ENCODE assay signal across 31 cellular contexts in the genomic region with DNA sequence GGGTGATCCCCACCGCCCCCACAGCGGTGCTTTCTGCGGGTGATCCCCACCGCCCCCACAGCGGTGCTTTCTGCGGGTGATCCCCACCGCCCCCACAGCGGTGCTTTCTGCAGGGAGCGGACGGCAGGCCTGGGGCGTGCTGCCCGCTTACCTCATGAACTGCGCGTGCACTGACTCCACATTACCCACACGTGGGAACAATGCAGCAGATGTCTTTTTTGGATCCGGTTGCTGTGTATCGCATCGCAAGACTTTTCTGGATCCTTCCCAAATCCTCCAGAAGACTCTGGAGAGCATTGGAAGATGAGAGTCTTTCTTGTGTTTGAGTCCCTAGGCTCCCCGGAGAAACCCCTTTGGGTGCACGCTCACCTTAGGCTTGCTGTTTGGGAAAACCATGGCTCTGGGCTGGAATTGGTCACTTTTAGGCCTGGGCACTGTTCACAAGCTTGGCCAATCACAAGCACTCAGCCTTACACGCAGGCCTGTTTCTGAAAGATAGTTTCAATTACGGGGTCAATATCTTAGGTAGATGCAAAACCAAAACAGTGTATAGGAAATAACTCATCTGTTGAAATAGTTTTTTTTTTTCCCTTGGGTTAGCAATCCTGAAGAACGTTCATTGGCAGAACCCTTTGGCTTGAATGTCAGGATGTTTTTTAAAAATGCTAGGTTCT.
DNase-seq lines count a peak whose midpoint lies in the region; ATAC-seq and TF ChIP-seq lines count a peak whose summit lies in the region.
"Had no signal": no experiment of that assay in that cellular context is flagged by ENCODE, and none has a peak within 500 bp of the region (broad histone marks: within the 10 kb centered on the region; RNA-seq: fewer than 3 reads in every experiment).

No MANE protein-coding gene starts in this region.

- no peaks in the 10 kb centered on the region for H3K9me3 Mint-ChIP-seq in activated naive CD8-positive, alpha-beta T cell (ENCODE audit: low read depth)
- H3K9me3 Mint-ChIP-seq in activated naive CD8-positive, alpha-beta T cell treated with anti-CD3 and anti-CD28 coated beads, Interleukin-2, amount 50 U/mL, for 24 hours, result peaks cover 7% of the 10 kb centered on the region
- H3K9me3 Mint-ChIP-seq in activated T-helper 17 cell treated with anti-CD3 and anti-CD28 coated beads, Interleukin-2, amount 50 U/mL, for 72 hours, result no peaks in the 10 kb centered on the region
- H3K9me3 Mint-ChIP-seq: CD8-positive, alpha-beta memory T cell; immature natural killer cell had no signal

- H3K4me1 ChIP-seq in osteoblast (ENCODE audit: insufficient read depth, low read length) (peaks cover 6% of the 10 kb centered on the region), SJCRH30 (peaks cover 9% of the 10 kb centered on the region)
- H3K4me1 ChIP-seq: colonic mucosa, pancreas had no signal

- peak overlapping the region; percentile 70 for H3K27ac Mint-ChIP-seq in activated naive CD8-positive, alpha-beta T cell
- H3K27ac Mint-ChIP-seq in activated naive CD8-positive, alpha-beta T cell treated with anti-CD3 and anti-CD28 coated beads, Interleukin-2, amount 50 U/mL, for 24 hours, result no peak overlapping the region
- peak overlapping the region; percentile 34 for H3K27ac Mint-ChIP-seq in activated T-helper 17 cell treated with anti-CD3 and anti-CD28 coated beads, Interleukin-2, amount 50 U/mL, for 72 hours
- H3K27ac Mint-ChIP-seq: activated CD4-positive, alpha-beta T cell treated with anti-CD3 and anti-CD28 coated beads for 36 hours; immature natural killer cell had no signal

- H2AFZ ChIP-seq in osteoblast (ENCODE audit: low read length), result no peak overlapping the region

- H4K20me1 ChIP-seq in osteoblast (ENCODE audit: insufficient read depth, low read length), result no peaks in the 10 kb centered on the region

- H3K27me3 ChIP-seq in osteoblast (ENCODE audit: insufficient read depth, low read length), result no peaks in the 10 kb centered on the region
- H3K27me3 ChIP-seq in SJCRH30, result no peaks in the 10 kb centered on the region
- H3K27me3 ChIP-seq: BE2C, colonic mucosa, MG63, pancreas, transverse colon had no signal

- no peaks in the 10 kb centered on the region for H3K79me2 ChIP-seq in osteoblast (ENCODE audit: insufficient read depth, low read length)

- H3K4me2 ChIP-seq in osteoblast (ENCODE audit: insufficient read depth, low read length), result no peak overlapping the region

- ATAC-seq in activated naive CD8-positive, alpha-beta T cell treated with anti-CD3 and anti-CD28 coated beads, Interleukin-2, amount 50 U/mL, for 24 hours, result no peak
- peak; percentile 74 for ATAC-seq in activated T-helper 17 cell treated with anti-CD3 and anti-CD28 coated beads, Interleukin-2, amount 50 U/mL, for 72 hours (replicated peaks)
- ATAC-seq: activated CD4-positive, alpha-beta T cell treated with anti-CD3 and anti-CD28 coated beads for 36 hours; left colon; Panc1; pancreas had no signal

- H3K9me3 ChIP-seq in osteoblast (ENCODE audit: low read depth, low read length) (no peaks in the 10 kb centered on the region), SJCRH30 (replicated peaks) (no peaks in the 10 kb centered on the region)
- H3K9me3 ChIP-seq: BE2C, colonic mucosa, MG63, pancreas, transverse colon had no signal

- H3K36me3 Mint-ChIP-seq in activated naive CD8-positive, alpha-beta T cell, result peaks cover 10% of the 10 kb centered on the region
- H3K36me3 Mint-ChIP-seq in activated naive CD8-positive, alpha-beta T cell treated with anti-CD3 and anti-CD28 coated beads, Interleukin-2, amount 50 U/mL, for 24 hours (ENCODE audit: low read depth), result peaks cover 22% of the 10 kb centered on the region
- no peaks in the 10 kb centered on the region for H3K36me3 Mint-ChIP-seq in activated T-helper 17 cell treated with anti-CD3 and anti-CD28 coated beads, Interleukin-2, amount 50 U/mL, for 72 hours (ENCODE audit: low read depth)

- H3K27ac ChIP-seq in osteoblast (ENCODE audit: low read depth, low read length) (no peak overlapping the region), SJCRH30 (no peak overlapping the region)
- H3K27ac ChIP-seq: colonic mucosa, epithelial cell of prostate, pancreas, transverse colon, VCaP had no signal

- DNase-seq in activated naive CD8-positive, alpha-beta T cell treated with anti-CD3 and anti-CD28 coated beads, Interleukin-2, amount 50 U/mL, for 24 hours, result no peak
- DNase-seq in osteoblast (ENCODE audit: insufficient read length, low spot score, missing footprints) (peak; percentile 84), superior temporal gyrus (ENCODE audit: extremely low spot score) (peak; percentile 60), DMS 273 treated with DMSO at 0.1 percent for 48 hours (lab: John Stamatoyannopoulos, UW) (no peak), NCI-H1417 (lab: John Stamatoyannopoulos, UW) (no peak), SJCRH30 (no peak)
- DNase-seq: activated CD4-positive, alpha-beta T cell treated with anti-CD3 and anti-CD28 coated beads for 36 hours; activated effector memory CD4-positive, alpha-beta T cell treated with anti-CD3 and anti-CD28 coated beads, Interleukin-2, amount 50 U/mL, for 16 hours; BE2C; CD8-positive, alpha-beta memory T cell; colonic mucosa; effector memory CD4-positive, alpha-beta T cell; immature natural killer cell; KG1; left colon; MG63; NCI-H1417 treated with DMSO at 0.1 percent for 48 hours; NCI-H2081; NCI-H2227 treated with DMSO at 0.1 percent for 48 hours; NCI-H526 treated with DMSO at 0.1 percent for 48 hours; pancreas; SHP77 treated with DMSO at 0.1 percent for 48 hours; stimulated activated CD4-positive, alpha-beta T cell treated with anti-CD3 and anti-CD28 coated beads, Interleukin-1b, Interleukin-23, amount 100 ng/mL, for 48 hours; T1000; transverse colon had no signal

- H3K36me3 ChIP-seq in osteoblast (ENCODE audit: insufficient read depth, low read length) (no peaks in the 10 kb centered on the region), SJCRH30 (no peaks in the 10 kb centered on the region; the same call in 1 of the 2 replicates)
- H3K36me3 ChIP-seq: BE2C, colonic mucosa, MG63, pancreas, transverse colon had no signal

- TF ChIP-seq CTCF in osteoblast (IDR thresholded peaks at IDR 0.05; ENCODE audit: extremely low read depth, low read depth, low read length), result no peak

- H3K4me3 ChIP-seq in osteoblast (ENCODE audit: insufficient read depth, low read length), result no peak overlapping the region
- no peak overlapping the region for H3K4me3 ChIP-seq in SJCRH30
- H3K4me3 ChIP-seq: colonic mucosa, MG63, pancreas, transverse colon had no signal

- H3K4me1 Mint-ChIP-seq in activated naive CD8-positive, alpha-beta T cell (ENCODE audit: low read depth), result peaks cover 57% of the 10 kb centered on the region
- peaks cover 53% of the 10 kb centered on the region for H3K4me1 Mint-ChIP-seq in activated naive CD8-positive, alpha-beta T cell treated with anti-CD3 and anti-CD28 coated beads, Interleukin-2, amount 50 U/mL, for 24 hours
- H3K4me1 Mint-ChIP-seq in activated T-helper 17 cell treated with anti-CD3 and anti-CD28 coated beads, Interleukin-2, amount 50 U/mL, for 72 hours, result peaks cover 21% of the 10 kb centered on the region

- H3K4me3 Mint-ChIP-seq in activated naive CD8-positive, alpha-beta T cell, result no peak overlapping the region
- no peak overlapping the region for H3K4me3 Mint-ChIP-seq in activated naive CD8-positive, alpha-beta T cell treated with anti-CD3 and anti-CD28 coated beads, Interleukin-2, amount 50 U/mL, for 24 hours
- no peak overlapping the region for H3K4me3 Mint-ChIP-seq in activated T-helper 17 cell treated with anti-CD3 and anti-CD28 coated beads, Interleukin-2, amount 50 U/mL, for 72 hours
- H3K4me3 Mint-ChIP-seq: activated CD4-positive, alpha-beta T cell treated with anti-CD3 and anti-CD28 coated beads for 36 hours; immature natural killer cell; neural crest cell had no signal

- no peaks in the 10 kb centered on the region for H3K27me3 Mint-ChIP-seq in activated naive CD8-positive, alpha-beta T cell
- H3K27me3 Mint-ChIP-seq in activated naive CD8-positive, alpha-beta T cell treated with anti-CD3 and anti-CD28 coated beads, Interleukin-2, amount 50 U/mL, for 24 hours, result no peaks in the 10 kb centered on the region
- no peaks in the 10 kb centered on the region for H3K27me3 Mint-ChIP-seq in activated T-helper 17 cell treated with anti-CD3 and anti-CD28 coated beads, Interleukin-2, amount 50 U/mL, for 72 hours
- H3K27me3 Mint-ChIP-seq: activated CD4-positive, alpha-beta T cell treated with anti-CD3 and anti-CD28 coated beads for 36 hours; CD8-positive, alpha-beta memory T cell had no signal

Comparison
In these comparisons a context has a peak if more than half of its experiments do, and no peak if none do; other contexts are left out.
1. DNase-seq: peak in osteoblast (single experiment) and superior temporal gyrus (single experiment); none in activated naive CD8-positive, alpha-beta T cell treated with anti-CD3 and anti-CD28 coated beads, Interleukin-2, amount 50 U/mL, for 24 hours (single experiment), DMS 273 treated with DMSO at 0.1 percent for 48 hours (single experiment), NCI-H1417 (0 of 3) and SJCRH30 (0 of 2).